In the genomic region with DNA sequence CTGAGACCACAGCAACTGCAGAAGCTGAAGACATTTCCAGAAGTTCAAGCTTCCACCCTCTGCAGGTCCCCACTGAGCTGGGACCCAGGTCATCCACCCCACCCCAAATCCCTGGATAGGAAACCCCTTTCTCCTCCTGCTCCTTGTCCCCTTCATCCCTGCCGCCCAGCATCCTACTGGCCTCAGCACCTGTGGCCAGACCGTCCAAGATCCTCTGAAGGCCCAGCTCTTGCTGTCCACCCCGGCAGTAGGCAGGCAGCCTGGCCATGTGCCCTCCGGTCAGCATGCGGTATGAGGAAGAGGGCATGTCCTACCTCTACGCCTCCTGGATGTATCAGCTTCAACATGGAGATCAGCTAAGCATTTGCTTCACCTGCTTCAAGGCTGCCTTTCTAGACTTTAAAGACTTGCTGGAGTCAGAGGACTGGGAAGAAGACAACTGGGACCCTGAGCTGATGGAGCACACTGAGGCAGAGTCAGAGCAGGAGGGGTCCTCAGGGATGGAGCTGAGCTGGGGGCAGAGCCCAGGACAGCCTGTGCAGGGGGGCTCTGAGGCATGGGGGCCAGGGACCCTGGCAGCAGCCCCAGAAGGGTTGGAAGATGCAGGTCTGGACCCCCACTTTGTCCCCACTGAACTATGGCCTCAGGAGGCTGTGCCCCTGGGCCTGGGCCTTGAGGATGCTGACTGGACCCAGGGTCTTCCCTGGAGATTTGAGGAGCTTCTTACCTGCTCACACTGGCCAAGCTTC, we compare ENCODE assay signal across 24 cellular contexts. TPM values are rescaled to one million over a fixed set of nuclear protein-coding genes. Genes with fewer than 3 reads are reported as not detected.
"Had no signal": no experiment of that assay in that cellular context is flagged by ENCODE, and none has a peak within 500 bp of the region (broad histone marks: within the 10 kb centered on the region; RNA-seq: fewer than 3 reads in every experiment).

No MANE protein-coding gene starts in this region.

- H3K9ac ChIP-seq: SK-N-SH had no signal

- H3K36me3 ChIP-seq: lower lobe of right lung, thoracic aorta, upper lobe of left lung had no signal

- H3K4me3 ChIP-seq: dorsolateral prefrontal cortex, lower lobe of right lung, thoracic aorta, upper lobe of left lung had no signal

- H3K27me3 ChIP-seq: upper lobe of left lung had no signal

- H3K9me3 Mint-ChIP-seq: activated naive CD8-positive, alpha-beta T cell treated with anti-CD3 and anti-CD28 coated beads for 36 hours; mesothelial cell of epicardium; nephron; T-helper 2 cell treated with Interferon-gamma antibody and Interleukin-4, amounts not matched to agents 5 μg/mL and 100 μg/mL, for 36 hours; WTC11 had no signal

- H3K4me1 ChIP-seq: lower lobe of right lung, upper lobe of left lung had no signal

- H3K36me3 Mint-ChIP-seq: activated naive CD8-positive, alpha-beta T cell treated with anti-CD3 and anti-CD28 coated beads for 36 hours; mesothelial cell of epicardium; WTC11 had no signal

- ATAC-seq: activated CD8-positive, alpha-beta T cell treated with anti-CD3 and anti-CD28 coated beads, Interleukin-2, amount 10 ng/mL, durations not matched to agents 7 days and 5 days; left colon; WTC11 had no signal

- H3K9me3 ChIP-seq: lower lobe of right lung, SK-N-SH, thoracic aorta, upper lobe of left lung had no signal

- H3K27ac ChIP-seq: dorsolateral prefrontal cortex, epithelial cell of prostate, lower lobe of right lung, thoracic aorta, upper lobe of left lung had no signal

- H3K27ac Mint-ChIP-seq: activated CD8-positive, alpha-beta T cell treated with anti-CD3 and anti-CD28 coated beads, Interleukin-2, amount 10 ng/mL, durations not matched to agents 7 days and 5 days; activated naive CD8-positive, alpha-beta T cell treated with anti-CD3 and anti-CD28 coated beads for 36 hours; mesothelial cell of epicardium; nephron; progenitor cell of endocrine pancreas; T-helper 2 cell treated with Interferon-gamma antibody and Interleukin-4, amounts not matched to agents 5 μg/mL and 100 μg/mL, for 36 hours; WTC11 had no signal

- H3K4me3 Mint-ChIP-seq: activated CD8-positive, alpha-beta T cell treated with anti-CD3 and anti-CD28 coated beads, Interleukin-2, amount 10 ng/mL, durations not matched to agents 7 days and 5 days; activated naive CD8-positive, alpha-beta T cell treated with anti-CD3 and anti-CD28 coated beads for 36 hours; mesothelial cell of epicardium; nephron; T-helper 2 cell treated with Interferon-gamma antibody and Interleukin-4, amounts not matched to agents 5 μg/mL and 100 μg/mL, for 36 hours; WTC11 had no signal

- DNase-seq: activated CD4-positive, alpha-beta T cell treated with anti-CD3 and anti-CD28 coated beads for 48 hours; activated CD8-positive, alpha-beta memory T cell treated with anti-CD3 and anti-CD28 coated beads, Interleukin-2, amount 50 U/mL, for 4 hours; activated CD8-positive, alpha-beta T cell treated with anti-CD3 and anti-CD28 coated beads, Interleukin-2, amount 10 ng/mL, durations not matched to agents 7 days and 5 days; activated naive CD4-positive, alpha-beta T cell; activated naive CD8-positive, alpha-beta T cell treated with anti-CD3 and anti-CD28 coated beads for 36 hours; amniotic stem cell; dorsolateral prefrontal cortex; foreskin melanocyte; glutamatergic neuron; hippocampal formation; islet precursor cell; left colon; SK-N-SH; upper lobe of left lung had no signal

- H3K4me2 ChIP-seq: SK-N-SH had no signal

- FAIRE-seq: TTC549 had no signal

RNA-seq across cellular contexts. Expression of gene TEX19, which starts 3.0 kb away (rescaled TPM):
- total RNA-seq: activated CD8-positive, alpha-beta T cell treated with anti-CD3 and anti-CD28 coated beads, Interleukin-2, amount 10 ng/mL, durations not matched to agents 7 days and 5 days; dorsolateral prefrontal cortex; left colon; lower lobe of right lung; omental fat pad; progenitor cell of endocrine pancreas; thoracic aorta; upper lobe of left lung had no signal

RNA-seq across cellular contexts. Expression of gene UTS2R, which starts 9.5 kb away (rescaled TPM):
- total RNA-seq: activated CD8-positive, alpha-beta T cell treated with anti-CD3 and anti-CD28 coated beads, Interleukin-2, amount 10 ng/mL, durations not matched to agents 7 days and 5 days; activated naive CD8-positive, alpha-beta T cell treated with anti-CD3 and anti-CD28 coated beads for 36 hours; left colon; lower lobe of right lung; omental fat pad had no signal
- polyA plus RNA-seq: SK-N-SH had no signal

RNA-seq across cellular contexts. Expression of gene SECTM1, which starts 28.5 kb away (rescaled TPM):
- total RNA-seq: progenitor cell of endocrine pancreas had no signal
